Comparison of ENCODE assay signal across 17 cellular contexts in the genomic region with DNA sequence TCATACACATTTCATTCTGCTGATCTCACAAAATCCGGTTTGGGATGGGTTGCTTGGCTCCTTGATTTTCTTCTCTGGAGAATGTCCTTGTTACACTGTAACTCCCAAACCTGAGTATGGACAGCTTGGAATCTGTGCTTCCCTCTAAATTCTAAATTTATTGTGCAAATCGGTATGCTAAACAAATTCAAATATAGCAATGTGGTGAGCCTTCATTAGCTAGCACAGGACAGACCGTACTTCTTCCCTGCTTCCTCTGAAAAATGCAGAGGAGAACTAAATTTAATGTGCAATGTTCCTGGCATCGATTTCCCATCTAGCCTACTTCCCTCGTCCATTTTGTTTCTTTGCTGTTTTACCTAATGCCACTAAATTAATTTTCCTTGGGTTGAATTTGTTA.
A peak's percentile ranks its signal among the peaks of the same experiment; 100 is the strongest.
DNase-seq lines count a peak whose midpoint lies in the region; ATAC-seq, FAIRE-seq and TF ChIP-seq lines count a peak whose summit lies in the region.
"Had no signal": no experiment of that assay in that cellular context is flagged by ENCODE, and none has a peak within 500 bp of the region (broad histone marks: within the 10 kb centered on the region; RNA-seq: fewer than 3 reads in every experiment).

No MANE protein-coding gene starts in this region.

- no peaks in the 10 kb centered on the region for H3K27me3 Mint-ChIP-seq in nephron (ENCODE audit: low read depth)
- H3K27me3 Mint-ChIP-seq: CD4-positive, alpha-beta T cell had no signal

- no peaks in the 10 kb centered on the region for H3K9me2 ChIP-seq in PC-3 (replicated peaks; ENCODE audit: low read length)

- no peaks in the 10 kb centered on the region for H3K79me2 ChIP-seq in PC-3 (ENCODE audit: low read length)

- H3K4me3 Mint-ChIP-seq in nephron: no peak overlapping the region
- H3K4me3 Mint-ChIP-seq: CD4-positive, alpha-beta T cell had no signal

- peak overlapping the region; percentile 54 for H3K4me3 ChIP-seq in PC-3 (ENCODE audit: low read length)
- H3K4me3 ChIP-seq in esophagus muscularis mucosa: peak overlapping the region in 1 of 4 donors; percentile 3
- no peak overlapping the region for H3K4me3 ChIP-seq in small intestine (ENCODE audit: low read depth in 1 of 2, low read length in 2 of 2)
- no peak overlapping the region for H3K4me3 ChIP-seq in colonic mucosa
- H3K4me3 ChIP-seq: GM23248 had no signal

- BruUV-seq in PC-3 (replicated peaks; lab: Mats Ljungman, UMichigan): no TSS peak

- WGBS in esophagus muscularis mucosa: 44% methylated on average over 5 of the region's 5 CpGs
- 70 to 79% (median 74%) methylated on average over 5 of the region's 5 CpGs for WGBS in small intestine, 3 donors

- ATAC-seq in PC-3: no peak
- no peak for ATAC-seq in GM19397 (IDR thresholded peaks at IDR 0.05; ENCODE audit: unreplicated experiment)

- no peaks in the 10 kb centered on the region for H3K9me3 Mint-ChIP-seq in nephron

- no peaks in the 10 kb centered on the region for H3F3A ChIP-seq in PC-3 (ENCODE audit: low read length, unreplicated experiment)

- H3K9me3 ChIP-seq in PC-3 (ENCODE audit: low read length) (no peaks in the 10 kb centered on the region), esophagus muscularis mucosa (no peaks in the 10 kb centered on the region), small intestine (ENCODE audit: control insufficient read depth, low read depth) (no peaks in the 10 kb centered on the region), colonic mucosa (no peaks in the 10 kb centered on the region)

- CTCF ChIA-PET in PC-3 (lab: Charles Lee): no interaction called here

- no peaks in the 10 kb centered on the region for H3K36me3 ChIP-seq in PC-3 (ENCODE audit: low read depth, low read length)
- H3K36me3 ChIP-seq in esophagus muscularis mucosa: no peaks in the 10 kb centered on the region
- H3K36me3 ChIP-seq in small intestine (ENCODE audit: control insufficient read depth in 2 of 2, insufficient read depth in 2 of 2, low read length in 2 of 2): no peaks in the 10 kb centered on the region
- no peaks in the 10 kb centered on the region for H3K36me3 ChIP-seq in colonic mucosa

- no peak for TF ChIP-seq POLR2A in esophagus muscularis mucosa (IDR thresholded peaks at IDR 0.05; ENCODE audit: low read depth)

- no peaks in the 10 kb centered on the region for H3K36me3 Mint-ChIP-seq in nephron (ENCODE audit: low read depth)

- H3K9ac ChIP-seq in PC-3 (ENCODE audit: low read length): no peak overlapping the region
- no peak overlapping the region for H3K9ac ChIP-seq in colonic mucosa (ENCODE audit: low read depth in 2 of 2, low read length in 2 of 2)
- H3K9ac ChIP-seq: GM23248 had no signal

- H3K27me3 ChIP-seq in PC-3 (ENCODE audit: low read length) (no peaks in the 10 kb centered on the region), esophagus muscularis mucosa (no peaks in the 10 kb centered on the region), small intestine (ENCODE audit: control insufficient read depth in 2 of 2, insufficient read depth in 2 of 2, low read length in 2 of 2) (no peaks in the 10 kb centered on the region), colonic mucosa (no peaks in the 10 kb centered on the region)

- TF ChIP-seq CTCF in PC-3 (conservative IDR thresholded peaks at IDR 0.05; ENCODE audit: low read depth, low read length) (no peak), esophagus muscularis mucosa (IDR thresholded peaks at IDR 0.05) (no peak), nephron (IDR thresholded peaks at IDR 0.05; ENCODE audit: unreplicated experiment in 3 of 3) (no peak), colonic mucosa (IDR thresholded peaks at IDR 0.05) (no peak)

- peak overlapping the region in 2 of 3 experiments; percentile 6 to 11 for H3K27ac Mint-ChIP-seq in nephron
- H3K27ac Mint-ChIP-seq: CD4-positive, alpha-beta T cell had no signal

- FAIRE-seq in small intestine (lab: Jason Lieb, UNC): no peak
- FAIRE-seq: A204.1, H54 had no signal

- DNase-seq in PC-3 (no peak), esophagus muscularis mucosa (ENCODE audit: extremely low spot score) (no peak), small intestine (no peak), NCI-H187 (lab: John Stamatoyannopoulos, UW) (no peak), colonic mucosa (no peak)
- DNase-seq: ACHN; CD4-positive, alpha-beta T cell; DMS79 treated with DMSO at 0.1 percent for 48 hours; GF-D8; GM23248; HCEC 1CT had no signal

- H2AFZ ChIP-seq in PC-3 (ENCODE audit: low read length): peak overlapping the region; percentile 66
- H2AFZ ChIP-seq: GM23248 had no signal

- intact Hi-C loops in PC-3 (cut with micrococcal nuclease) (no loop called here), esophagus muscularis mucosa (cut with DNase I) (no loop called here), colonic mucosa (cut with DNase I) (no loop called here)

- H3K27ac ChIP-seq in PC-3 (ENCODE audit: low read length): no peak overlapping the region
- peak overlapping the region; percentile 25 to 77 (median 61) for H3K27ac ChIP-seq in esophagus muscularis mucosa (replicated peaks in 1 of 4)
- no peak overlapping the region for H3K27ac ChIP-seq in small intestine (ENCODE audit: low read depth in 1 of 2, low read length in 1 of 2)
- H3K27ac ChIP-seq in colonic mucosa: no peak overlapping the region
- H3K27ac ChIP-seq: C4-2B, GM23248, HL-60 had no signal

- peaks cover 4% of the 10 kb centered on the region; the same call in 1 of the 2 replicates for H3K4me1 ChIP-seq in PC-3 (ENCODE audit: insufficient read depth, low read length)
- H3K4me1 ChIP-seq in esophagus muscularis mucosa: peaks cover 0 to 22% (median 14%) of the 10 kb centered on the region in 4 donors
- no peaks in the 10 kb centered on the region for H3K4me1 ChIP-seq in small intestine (ENCODE audit: control insufficient read depth in 2 of 2, insufficient read depth in 1 of 2, low read depth in 1 of 2, low read length in 1 of 2)
- no peaks in the 10 kb centered on the region for H3K4me1 ChIP-seq in colonic mucosa

- no peak for TF ChIP-seq EP300 in esophagus muscularis mucosa (IDR thresholded peaks at IDR 0.05)

- no peaks in the 10 kb centered on the region for H4K20me1 ChIP-seq in PC-3 (ENCODE audit: low read length)

- POLR2A ChIA-PET in PC-3 (lab: Charles Lee; ENCODE audit: unreplicated experiment): no interaction called here

- peaks cover 13% of the 10 kb centered on the region for H3K4me1 Mint-ChIP-seq in nephron

- H3K4me2 ChIP-seq in PC-3 (ENCODE audit: low read length): peak overlapping the region; percentile 71

Comparison
In these comparisons a context has a peak if more than half of its experiments do, and no peak if none do; other contexts are left out.
1. H3K27ac ChIP-seq: peak in esophagus muscularis mucosa (4 of 4); none in PC-3 (single experiment), small intestine (0 of 2) and colonic mucosa (single experiment).